ENCODE assay signal across 2 cellular contexts in genomic region chr1:152473887-152474537, GRCh38.
A peak's percentile ranks its signal among the peaks of the same experiment; 100 is the strongest.
TF ChIP-seq lines count a peak whose summit lies in the region.

No MANE protein-coding gene starts in this region.

TF ChIP-seq in HepG2, 621 proteins besides CTCF, POLR2A, EP300 and RAD21:
- TF ChIP-seq ATF7 (IDR thresholded peaks at IDR 0.05) = peak; percentile 27; the same call in 1 of the 2 replicates
- no peak for TF ChIP-seq ATF7 (CRISPR knock-in tag; IDR thresholded peaks at IDR 0.05)
- no peak for TF ChIP-seq NFYB (CRISPR knock-in tag; IDR thresholded peaks at IDR 0.05)
- no peak for TF ChIP-seq ZBTB46 (CRISPR knock-in tag; IDR thresholded peaks at IDR 0.05; ENCODE audit: borderline replicate concordance)
- TF ChIP-seq DRAP1 (CRISPR knock-in tag; IDR thresholded peaks at IDR 0.05) = no peak
- TF ChIP-seq PHF5A (CRISPR knock-in tag; IDR thresholded peaks at IDR 0.05; ENCODE audit: low read depth, unreplicated experiment) = no peak

TF ChIP-seq in HEK293T, 16 proteins besides CTCF, POLR2A, EP300 and RAD21:
- no peak for TF ChIP-seq ELF4 (IDR thresholded peaks at IDR 0.05)
- no peak for TF ChIP-seq PKNOX1 (IDR thresholded peaks at IDR 0.05)
